ENCODE assay signal across 1 cellular context in genomic region chr19:36222503-36222902, GRCh38.
TF ChIP-seq lines count a peak whose summit lies in the region.

No MANE protein-coding gene starts in this region.

TF ChIP-seq in WTC11, 78 proteins besides CTCF, POLR2A, EP300 and RAD21 (continued from another document):
- TF ChIP-seq STAT6 (CRISPR knock-in tag; conservative IDR thresholded peaks at IDR 0.05; ENCODE audit: low read depth) (no peak), EMX1 (CRISPR knock-in tag; IDR thresholded peaks at IDR 0.05) (no peak), ZNF263 (CRISPR knock-in tag; IDR thresholded peaks at IDR 0.05; ENCODE audit: low read depth) (no peak), ELF4 (CRISPR knock-in tag; IDR thresholded peaks at IDR 0.05; ENCODE audit: low read depth) (no peak), RORB (CRISPR knock-in tag; IDR thresholded peaks at IDR 0.05) (no peak), ZNF416 (CRISPR knock-in tag; IDR thresholded peaks at IDR 0.05) (no peak), ZBTB43 (CRISPR knock-in tag; IDR thresholded peaks at IDR 0.05) (no peak), KAT7 (CRISPR knock-in tag; IDR thresholded peaks at IDR 0.05; ENCODE audit: borderline replicate concordance) (no peak), E2F4 (CRISPR knock-in tag; IDR thresholded peaks at IDR 0.05; ENCODE audit: borderline replicate concordance, low read depth) (no peak), ZNF232 (CRISPR knock-in tag; IDR thresholded peaks at IDR 0.05) (no peak), TEAD4 (CRISPR knock-in tag; IDR thresholded peaks at IDR 0.05) (no peak)
TF ChIP-seq in WTC11: peak in this region for 0.
